Comparison of ENCODE assay signal across 20 cellular contexts in genomic region chr6:31116661-31117385, GRCh38. TPM values are rescaled to one million over a fixed set of nuclear protein-coding genes. Genes with fewer than 3 reads are reported as not detected.
A peak's percentile ranks its signal among the peaks of the same experiment; 100 is the strongest.
DNase-seq lines count a peak whose midpoint lies in the region; ATAC-seq and TF ChIP-seq lines count a peak whose summit lies in the region.
"Had no signal": no experiment of that assay in that cellular context is flagged by ENCODE, and none has a peak within 500 bp of the region (broad histone marks: within the 10 kb centered on the region; RNA-seq: fewer than 3 reads in every experiment).

No MANE protein-coding gene starts in this region.

- H3K27ac Mint-ChIP-seq in H9 = no peak overlapping the region; a peak in 2 of 7 replicates
- H3K27ac Mint-ChIP-seq: activated naive CD8-positive, alpha-beta T cell treated with anti-CD3 and anti-CD28 coated beads, Interleukin-2, amount 50 U/mL, for 24 hours; T-helper 1 cell treated with Interleukin-12 subunit alpha and Interleukin-12 subunit beta and Interleukin-4 antibody, amounts not matched to agents 30 μg/mL and 1 μg/mL, for 36 hours; type B pancreatic cell had no signal

- peaks cover 37% of the 10 kb centered on the region for H3K27me3 Mint-ChIP-seq in H9 (ENCODE audit: low read depth)

- 0 out of 2 replicates have a peak overlapping the region, but pooled peaks have one; percentile 7 for H3K14ac ChIP-seq in H9 (ENCODE audit: insufficient read depth, low read length)

- no peak overlapping the region for H3K18ac ChIP-seq in H9 (ENCODE audit: insufficient read length, low read depth, low read length)

- H4K8ac ChIP-seq in H9 (replicated peaks; ENCODE audit: insufficient read length, low read depth, low read length) = no peak overlapping the region

- no peaks in the 10 kb centered on the region for H3K9me3 ChIP-seq in H9 (ENCODE audit: control insufficient read depth, low read depth, low read length)
- H3K9me3 ChIP-seq in right cardiac atrium (ENCODE audit: control insufficient read depth, low read length) = no peaks in the 10 kb centered on the region
- H3K9me3 ChIP-seq in spleen = no peaks in the 10 kb centered on the region
- H3K9me3 ChIP-seq: Peyer's patch had no signal

- no peak overlapping the region for H2AFZ ChIP-seq in H9 (ENCODE audit: low read length)

- no peak overlapping the region for H2BK20ac ChIP-seq in H9 (ENCODE audit: low read depth, low read length, poor library complexity, severe bottlenecking)

- H4K91ac ChIP-seq in H9 (ENCODE audit: insufficient read length, low read depth, low read length) = no peak overlapping the region

- no peak for TF ChIP-seq POLR2A in spleen (IDR thresholded peaks at IDR 0.05)

- peak overlapping the region; percentile 27 for H3K4me3 ChIP-seq in right cardiac atrium (ENCODE audit: low read length)
- H3K4me3 ChIP-seq in spleen = peak overlapping the region in 1 of 8 donors; percentile 23

- no peak overlapping the region for H2AK5ac ChIP-seq in H9 (ENCODE audit: insufficient read length, low read length)

- no peak overlapping the region for H3K4me2 ChIP-seq in H9 (ENCODE audit: insufficient read depth, insufficient read length, low read length)

- H3K36me3 Mint-ChIP-seq in H9 (ENCODE audit: insufficient read depth in 1 of 3, low read depth in 3 of 3) = no peaks in the 10 kb centered on the region
- H3K36me3 Mint-ChIP-seq: type B pancreatic cell had no signal

- DNase-seq in H9 (no peak), dermis blood vessel endothelial cell (peak; percentile 86), right cardiac atrium (peak in 2 of 3 donors; percentile 54 to 70), spleen (peak; percentile 69)
- no peak for DNase-seq in activated T-cell treated with anti-CD3 and anti-CD28 coated beads, Interleukin-2, amount 50 U/mL, for 48 hours
- DNase-seq: activated naive CD8-positive, alpha-beta T cell treated with anti-CD3 and anti-CD28 coated beads, Interleukin-2, amount 50 U/mL, for 24 hours; DMS79; NCI-H1092 treated with DMSO at 0.1 percent for 48 hours; NCI-H226; occipital lobe had no signal

- H2BK15ac ChIP-seq in H9 (ENCODE audit: low read depth, low read length) = no peak overlapping the region

- peaks cover 30 to 38% of the 10 kb centered on the region in 2 experiments for H3K4me1 Mint-ChIP-seq in H9
- H3K4me1 Mint-ChIP-seq: activated naive CD8-positive, alpha-beta T cell treated with anti-CD3 and anti-CD28 coated beads, Interleukin-2, amount 50 U/mL, for 24 hours had no signal

- ATAC-seq in right cardiac atrium (peak; percentile 9 to 20), HG03460 (IDR thresholded peaks at IDR 0.05; ENCODE audit: unreplicated experiment) (no peak), GM18502 (IDR thresholded peaks at IDR 0.05; ENCODE audit: poor library complexity, unreplicated experiment) (no peak), GM19467 (IDR thresholded peaks at IDR 0.05; ENCODE audit: unreplicated experiment) (no peak)
- ATAC-seq: activated naive CD8-positive, alpha-beta T cell treated with anti-CD3 and anti-CD28 coated beads, Interleukin-2, amount 50 U/mL, for 24 hours had no signal

- no peak overlapping the region for H4K5ac ChIP-seq in H9 (ENCODE audit: insufficient read length, low read depth, low read length)

- H3K27ac ChIP-seq in H9 (ENCODE audit: insufficient read length, low read depth, low read length) (no peak overlapping the region), right cardiac atrium (ENCODE audit: low read length) (peak overlapping the region; percentile 64), spleen (peak overlapping the region in 4 of 8 donors; percentile 2 to 56 (median 21))

- no peaks in the 10 kb centered on the region for H3K79me1 ChIP-seq in H9 (ENCODE audit: insufficient read depth, low read depth, low read length, poor library complexity, severe bottlenecking)

- no peak overlapping the region for H3K56ac ChIP-seq in H9 (ENCODE audit: insufficient read length, low read depth, low read length)

- H3K9ac ChIP-seq in H9 (ENCODE audit: extremely low read depth, insufficient read length, low read length) = no peak overlapping the region

- WGBS in H9 (ENCODE audit: extremely low coverage, insufficient read length, low lambda C conversion rate) = no CpG with 5 or more reads among the region's 19 CpGs
- 57% methylated on average over 19 of the region's 19 CpGs for WGBS in right cardiac atrium
- WGBS in spleen, 5 donors = 74 to 82% (median 79%) methylated on average over 17 to 19 of the region's 19 CpGs

- no peak overlapping the region for H3T11ph ChIP-seq in H9 (ENCODE audit: low read length)

- TF ChIP-seq CTCF in H9 (conservative IDR thresholded peaks at IDR 0.05) (no peak), spleen (IDR thresholded peaks at IDR 0.05 in 8 of 11, conservative IDR thresholded peaks at IDR 0.05 in 3 of 11) (no peak)

- H3K4me3 Mint-ChIP-seq in H9 = no peak overlapping the region; a peak in 1 of 5 replicates
- H3K4me3 Mint-ChIP-seq: activated naive CD8-positive, alpha-beta T cell treated with anti-CD3 and anti-CD28 coated beads, Interleukin-2, amount 50 U/mL, for 24 hours; T-helper 1 cell treated with Interleukin-12 subunit alpha and Interleukin-12 subunit beta and Interleukin-4 antibody, amounts not matched to agents 30 μg/mL and 1 μg/mL, for 36 hours; type B pancreatic cell had no signal

- no peak overlapping the region for H2BK12ac ChIP-seq in H9 (ENCODE audit: insufficient read length, low read depth, low read length)

- H3K23me2 ChIP-seq in H9 (ENCODE audit: insufficient read length, low read depth, low read length, poor library complexity, severe bottlenecking) = no peaks in the 10 kb centered on the region

- H3K23ac ChIP-seq in H9 (ENCODE audit: insufficient read length, low read depth, low read length) = no peak overlapping the region

- H3K4me1 ChIP-seq in H9 (ENCODE audit: insufficient read depth, low read length) (0 out of 2 replicates have a peak, but pooled peaks cover 7% of the 10 kb centered on the region), right cardiac atrium (ENCODE audit: control insufficient read depth, insufficient read depth, low read length) (peaks cover 22% of the 10 kb centered on the region), spleen (peaks cover 0 to 22% (median 0%) of the 10 kb centered on the region in 6 donors)

- intact Hi-C loops in right cardiac atrium (cut with DNase I) (no loop called here), spleen (cut with DNase I; ENCODE audit: low total_unique reads) (no loop called here)

- no peak overlapping the region for H3K4ac ChIP-seq in H9 (ENCODE audit: low read depth, low read length)

- no peaks in the 10 kb centered on the region for H3K27me3 ChIP-seq in H9 (ENCODE audit: insufficient read depth, low read length)
- no peaks in the 10 kb centered on the region for H3K27me3 ChIP-seq in right cardiac atrium (ENCODE audit: control insufficient read depth, insufficient read depth)
- peaks cover 0 to 28% (median 0%) of the 10 kb centered on the region in 7 donors for H3K27me3 ChIP-seq in spleen (replicated peaks in 1 of 7)
- H3K27me3 ChIP-seq: Peyer's patch had no signal

- no peaks in the 10 kb centered on the region for H4K20me1 ChIP-seq in H9 (ENCODE audit: control insufficient read depth, insufficient read depth, insufficient read length)

- no peaks in the 10 kb centered on the region for H3K36me3 ChIP-seq in spleen
- H3K36me3 ChIP-seq: Peyer's patch had no signal

- no peak overlapping the region for H2BK5ac ChIP-seq in H9 (ENCODE audit: insufficient read length, low read length)

- H3K9me3 Mint-ChIP-seq in H9 = no peaks in the 10 kb centered on the region
- H3K9me3 Mint-ChIP-seq: activated naive CD8-positive, alpha-beta T cell treated with anti-CD3 and anti-CD28 coated beads, Interleukin-2, amount 50 U/mL, for 24 hours; T-helper 1 cell treated with Interleukin-12 subunit alpha and Interleukin-12 subunit beta and Interleukin-4 antibody, amounts not matched to agents 30 μg/mL and 1 μg/mL, for 36 hours; type B pancreatic cell had no signal

- no peaks in the 10 kb centered on the region for H3K79me2 ChIP-seq in H9 (ENCODE audit: insufficient read depth, low read length)

- H2BK120ac ChIP-seq in H9 (ENCODE audit: low read depth, low read length, poor library complexity, severe bottlenecking) = no peak overlapping the region

RNA-seq across cellular contexts. Expression of gene PSORS1C1, which starts 2.2 kb away (rescaled TPM):
- total RNA-seq in H9 (2021) (0.48 TPM in 2 replicates), dermis blood vessel endothelial cell (0.17 and 4.7 TPM in 2 replicates), right cardiac atrium (1 to 10 TPM; 1.4 to 4.5 (median 4.4) TPM), spleen (1 to 10 TPM in 2 of 7 donors, under 1 TPM in 2, not detected in 3; 0.76 to 3.4 (median 1.1) TPM)
- polyA plus RNA-seq in right cardiac atrium (6.5 TPM), spleen (under 1 TPM; 0.11 to 0.70 (median 0.21) TPM)
- total RNA-seq: occipital lobe had no signal

RNA-seq across cellular contexts. Expression of gene CDSN, which starts 3.4 kb away (rescaled TPM):
- total RNA-seq in H9 (2021) = not detected in 2 replicates
- not detected in 2 replicates for total RNA-seq in dermis blood vessel endothelial cell
- total RNA-seq in right cardiac atrium = under 1 TPM in 2 of 4 donors, not detected in 2; 0.14 to 0.17 TPM
- 0.11 TPM for polyA plus RNA-seq in right cardiac atrium
- not detected for total RNA-seq in spleen
- not detected for polyA plus RNA-seq in spleen
- total RNA-seq: epithelial cell of proximal tubule, mesenteric fat pad, occipital lobe had no signal
- polyA plus RNA-seq: BJ had no signal

RNA-seq across cellular contexts. Expression of gene C6orf15, which starts 4.4 kb away (rescaled TPM):
- total RNA-seq in H9 (2021) = not detected in 2 replicates
- total RNA-seq in dermis blood vessel endothelial cell = 0.14 TPM in 1 of 2 replicates, not detected in the other
- total RNA-seq in right cardiac atrium = not detected
- not detected for polyA plus RNA-seq in right cardiac atrium
- not detected for total RNA-seq in spleen
- not detected for polyA plus RNA-seq in spleen
- total RNA-seq: mesenteric fat pad, occipital lobe, Peyer's patch had no signal
- polyA plus RNA-seq: BJ had no signal

RNA-seq across cellular contexts. Expression of gene PSORS1C2, which starts 22.0 kb away (rescaled TPM):
- total RNA-seq in H9 (2021) (0.31 and 0.33 TPM in 2 replicates), dermis blood vessel endothelial cell (not detected in 2 replicates), right cardiac atrium (not detected), spleen (not detected)
- polyA plus RNA-seq in right cardiac atrium (not detected), spleen (not detected)
- total RNA-seq: chondrocyte, epithelial cell of proximal tubule, mesenteric fat pad, occipital lobe, Peyer's patch had no signal
- polyA plus RNA-seq: BJ had no signal

RNA-seq across cellular contexts. Expression of gene CCHCR1, which starts 40.8 kb away (rescaled TPM):
- total RNA-seq in H9 (2021) (42.7 and 45.5 TPM in 2 replicates), dermis blood vessel endothelial cell (12.3 and 18.1 TPM in 2 replicates), right cardiac atrium (10 to 100 TPM; 10.8 to 16.7 (median 12.9) TPM), spleen (10 to 100 TPM in 6 of 7 donors, 1 to 10 TPM in 1; 7.7 to 22.5 (median 17.8) TPM)
- polyA plus RNA-seq in right cardiac atrium (9.6 TPM), spleen (10 to 100 TPM; 11.1 to 15.2 (median 11.7) TPM)

Comparison
In these comparisons a context has a peak if more than half of its experiments do, and no peak if none do; other contexts are left out.
1. DNase-seq: peak in dermis blood vessel endothelial cell (single experiment), right cardiac atrium (2 of 3) and spleen (single experiment); none in H9 (single experiment) and activated T-cell treated with anti-CD3 and anti-CD28 coated beads, Interleukin-2, amount 50 U/mL, for 48 hours (0 of 2).
2. ATAC-seq: peak in right cardiac atrium (2 of 2); none in HG03460 (single experiment), GM18502 (single experiment) and GM19467 (single experiment).